In the genomic region with DNA sequence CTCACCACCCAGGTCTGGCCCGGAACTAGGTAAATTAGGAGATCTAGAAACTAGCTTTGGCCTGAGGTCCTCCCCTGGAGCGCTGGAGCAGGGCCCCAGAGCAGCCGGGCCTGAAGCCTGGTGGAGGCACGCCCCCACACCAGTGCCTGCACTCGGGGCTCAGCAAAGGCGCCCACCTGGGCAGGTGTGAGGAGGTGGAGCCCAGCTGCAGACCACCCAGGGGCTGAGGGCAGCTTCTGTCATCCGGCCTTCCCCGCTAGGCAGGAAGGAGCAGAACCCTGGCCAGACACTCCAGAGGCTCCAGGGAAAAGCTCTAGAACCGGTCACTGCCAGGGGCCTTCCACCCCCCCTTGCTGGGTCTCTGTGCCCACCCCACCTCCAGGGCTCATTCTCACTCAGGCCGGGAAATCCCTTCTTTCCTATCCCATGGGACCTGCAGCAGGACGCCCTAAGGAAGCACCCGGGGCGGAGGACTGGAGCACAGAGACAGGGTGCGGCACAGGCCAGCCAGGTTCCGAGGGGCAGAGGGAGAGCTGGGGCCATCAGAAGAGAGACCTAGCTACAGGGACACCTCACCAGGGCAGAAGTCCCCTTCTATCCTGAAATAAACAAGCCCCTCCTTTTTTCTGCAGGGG, we compare ENCODE assay signal across 19 cellular contexts.
"Had no signal": no experiment of that assay in that cellular context is flagged by ENCODE, and none has a peak within 500 bp of the region (broad histone marks: within the 10 kb centered on the region; RNA-seq: fewer than 3 reads in every experiment).

No MANE protein-coding gene starts in this region.

- H3K4me3 ChIP-seq: gastroesophageal sphincter, heart right ventricle, tibial artery had no signal

- ATAC-seq: activated T-helper 17 cell treated with anti-CD3 and anti-CD28 coated beads, Interleukin-2, amount 50 U/mL, for 72 hours; esophagus mucosa; gastroesophageal sphincter; heart right ventricle; naive thymus-derived CD4-positive, alpha-beta T cell had no signal

- H3K27ac ChIP-seq: gastroesophageal sphincter, heart right ventricle, tibial artery had no signal

- H3K27ac Mint-ChIP-seq: activated CD4-positive, alpha-beta memory T cell treated with anti-CD3 and anti-CD28 coated beads for 36 hours; activated naive CD8-positive, alpha-beta T cell treated with anti-CD3 and anti-CD28 coated beads for 36 hours; activated T-helper 17 cell treated with anti-CD3 and anti-CD28 coated beads, Interleukin-2, amount 50 U/mL, for 72 hours; naive thymus-derived CD4-positive, alpha-beta T cell had no signal

- H3K9me3 Mint-ChIP-seq: activated CD4-positive, alpha-beta memory T cell treated with anti-CD3 and anti-CD28 coated beads for 36 hours; activated naive CD8-positive, alpha-beta T cell treated with anti-CD3 and anti-CD28 coated beads for 36 hours; activated T-helper 17 cell treated with anti-CD3 and anti-CD28 coated beads, Interleukin-2, amount 50 U/mL, for 72 hours; naive thymus-derived CD4-positive, alpha-beta T cell had no signal

- H3K4me3 Mint-ChIP-seq: activated CD4-positive, alpha-beta memory T cell treated with anti-CD3 and anti-CD28 coated beads for 36 hours; activated naive CD8-positive, alpha-beta T cell treated with anti-CD3 and anti-CD28 coated beads for 36 hours; activated T-helper 17 cell treated with anti-CD3 and anti-CD28 coated beads, Interleukin-2, amount 50 U/mL, for 72 hours; naive thymus-derived CD4-positive, alpha-beta T cell had no signal

- H3K36me3 Mint-ChIP-seq: activated CD4-positive, alpha-beta memory T cell treated with anti-CD3 and anti-CD28 coated beads for 36 hours; activated naive CD8-positive, alpha-beta T cell treated with anti-CD3 and anti-CD28 coated beads for 36 hours; naive thymus-derived CD4-positive, alpha-beta T cell had no signal

- DNase-seq: activated CD4-positive, alpha-beta memory T cell treated with anti-CD3 and anti-CD28 coated beads for 36 hours; activated CD4-positive, alpha-beta T cell treated with anti-CD3 and anti-CD28 coated beads for 4 hours; activated naive CD4-positive, alpha-beta T cell; activated naive CD8-positive, alpha-beta T cell treated with anti-CD3 and anti-CD28 coated beads for 36 hours; amniotic stem cell; effector CD4-positive, alpha-beta T cell; heart right ventricle; mesenchymal stem cell; naive thymus-derived CD4-positive, alpha-beta T cell; stimulated activated CD4-positive, alpha-beta T cell treated with anti-CD3 and anti-CD28 coated beads, Interleukin-12 subunit alpha, Interleukin-12 subunit beta, amount 100 ng/mL, for 4 hours; stimulated activated CD4-positive, alpha-beta T cell treated with anti-CD3 and anti-CD28 coated beads, Interleukin-1b, Interleukin-23, amount 100 ng/mL, for 48 hours; stimulated activated CD8-positive, alpha-beta memory T cell treated with anti-CD3 and anti-CD28 coated beads, Interleukin-4, amount 100 ng/mL, for 48 hours; stimulated activated naive CD4-positive, alpha-beta T cell treated with Interleukin-2 at 50 U/mL for 16 hours; substantia nigra; T-helper 2 cell; tibial artery had no signal

- H3K4me1 ChIP-seq: gastroesophageal sphincter, heart right ventricle, tibial artery had no signal

- H3K9me3 ChIP-seq: gastroesophageal sphincter, heart right ventricle, tibial artery had no signal

- H3K36me3 ChIP-seq: gastroesophageal sphincter, heart right ventricle, tibial artery had no signal

- H3K4me1 Mint-ChIP-seq: activated naive CD8-positive, alpha-beta T cell treated with anti-CD3 and anti-CD28 coated beads for 36 hours; activated T-helper 17 cell treated with anti-CD3 and anti-CD28 coated beads, Interleukin-2, amount 50 U/mL, for 72 hours had no signal
